1 cellular context compared by ENCODE assay signal in the genomic region with DNA sequence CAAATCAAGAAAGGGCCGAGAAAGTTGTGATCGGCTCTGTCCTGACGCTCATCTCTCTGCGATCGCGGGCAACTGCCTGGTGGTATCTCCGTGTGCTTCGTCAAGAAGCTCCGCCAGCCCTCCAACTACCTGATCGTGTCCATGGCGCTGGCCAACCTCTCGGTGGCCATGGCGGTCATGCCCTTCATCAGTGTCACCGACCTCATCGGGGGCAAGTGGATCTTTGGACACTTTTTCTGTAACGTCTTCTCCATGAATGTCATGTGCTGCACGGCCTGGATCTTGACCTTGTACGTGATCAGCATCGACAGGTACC.
TF ChIP-seq lines count a peak whose summit lies in the region.

No MANE protein-coding gene starts in this region.

TF ChIP-seq in SK-N-SH treated with all-trans-retinoic acid at 6 μM for 48 hours, 23 proteins besides CTCF, POLR2A, EP300 and RAD21 (continued from another document):
- TF ChIP-seq, protein P1, sequence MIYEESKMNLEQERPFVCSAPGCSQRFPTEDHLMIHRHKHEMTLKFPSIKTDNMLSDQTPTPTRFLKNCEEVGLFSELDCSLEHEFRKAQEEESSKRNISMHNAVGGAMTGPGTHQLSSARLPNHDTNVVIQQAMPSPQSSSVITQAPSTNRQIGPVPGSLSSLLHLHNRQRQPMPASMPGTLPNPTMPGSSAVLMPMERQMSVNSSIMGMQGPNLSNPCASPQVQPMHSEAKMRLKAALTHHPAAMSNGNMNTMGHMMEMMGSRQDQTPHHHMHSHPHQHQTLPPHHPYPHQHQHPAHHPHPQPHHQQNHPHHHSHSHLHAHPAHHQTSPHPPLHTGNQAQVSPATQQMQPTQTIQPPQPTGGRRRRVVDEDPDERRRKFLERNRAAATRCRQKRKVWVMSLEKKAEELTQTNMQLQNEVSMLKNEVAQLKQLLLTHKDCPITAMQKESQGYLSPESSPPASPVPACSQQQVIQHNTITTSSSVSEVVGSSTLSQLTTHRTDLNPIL (CRISPR knock-in tag; IDR thresholded peaks at IDR 0.05; ENCODE audit: low read depth) = no peak
- TF ChIP-seq ESRRG (CRISPR knock-in tag; IDR thresholded peaks at IDR 0.05) (no peak), BACH2 (CRISPR knock-in tag; IDR thresholded peaks at IDR 0.05; ENCODE audit: borderline replicate concordance) (no peak), ARNTL (CRISPR knock-in tag; IDR thresholded peaks at IDR 0.05; ENCODE audit: borderline replicate concordance, low read depth) (no peak)
